ENCODE assay signal across 1 cellular context in genomic region chr2:240733803-240734495, GRCh38.
TF ChIP-seq lines count a peak whose summit lies in the region.

No MANE protein-coding gene starts in this region.

TF ChIP-seq in K562, 482 proteins besides CTCF, POLR2A, EP300 and RAD21:
- TF ChIP-seq ZNF280A (IDR thresholded peaks at IDR 0.05; ENCODE audit: low read depth, partially characterized antibody), result no peak
- TF ChIP-seq FUS (optimal IDR thresholded peaks at IDR 0.05; ENCODE audit: low read depth, low read length), result no peak
- no peak for TF ChIP-seq ZBTB8A (IDR thresholded peaks at IDR 0.05; ENCODE audit: partially characterized antibody)
- TF ChIP-seq RBFOX2 (IDR thresholded peaks at IDR 0.05; ENCODE audit: low read depth, low read length), result no peak
- no peak for TF ChIP-seq ZNF217 (CRISPR knock-in tag; IDR thresholded peaks at IDR 0.05)
- no peak for TF ChIP-seq IRF2 (CRISPR knock-in tag; IDR thresholded peaks at IDR 0.05)
- TF ChIP-seq ZNF76 (CRISPR knock-in tag; IDR thresholded peaks at IDR 0.05; ENCODE audit: borderline replicate concordance), result no peak
- TF ChIP-seq JUNB (CRISPR knock-in tag; conservative IDR thresholded peaks at IDR 0.05), result no peak
- no peak for TF ChIP-seq KLF16 (IDR thresholded peaks at IDR 0.05)
- no peak for TF ChIP-seq STAG1 (CRISPR knock-in tag; IDR thresholded peaks at IDR 0.05; ENCODE audit: borderline replicate concordance)
- TF ChIP-seq NBN (IDR thresholded peaks at IDR 0.05; ENCODE audit: low read depth), result no peak
- TF ChIP-seq CREBBP (IDR thresholded peaks at IDR 0.05; ENCODE audit: low read depth, low read length), result no peak
